ENCODE assay signal across 22 cellular contexts in genomic region chr6:110886555-110887167, GRCh38. TPM values are rescaled to one million over a fixed set of nuclear protein-coding genes. Genes with fewer than 3 reads are reported as not detected.
DNase-seq lines count a peak whose midpoint lies in the region; ATAC-seq and TF ChIP-seq lines count a peak whose summit lies in the region.
"Had no signal": no experiment of that assay in that cellular context is flagged by ENCODE, and none has a peak within 500 bp of the region (broad histone marks: within the 10 kb centered on the region; RNA-seq: fewer than 3 reads in every experiment).

No MANE protein-coding gene starts in this region.

- H2AFZ ChIP-seq in Loucy (ENCODE audit: low read length): no peak overlapping the region

- no peaks in the 10 kb centered on the region for H3K9me2 ChIP-seq in Loucy (replicated peaks; ENCODE audit: low read depth, low read length)
- H3K9me2 ChIP-seq: SK-N-SH had no signal

- peaks cover 62% of the 10 kb centered on the region for H3K4me1 ChIP-seq in Loucy (ENCODE audit: insufficient read depth, low read length, poor library complexity, severe bottlenecking)

- no peaks in the 10 kb centered on the region for H3K9me3 ChIP-seq in Loucy (ENCODE audit: insufficient read depth, low read depth, low read length)
- H3K9me3 ChIP-seq: A549, heart right ventricle, SK-N-SH, upper lobe of left lung had no signal

- peaks cover 99% of the 10 kb centered on the region for H4K20me1 ChIP-seq in Loucy (ENCODE audit: insufficient read depth, low read length, poor library complexity, severe bottlenecking)

- H3K4me3 Mint-ChIP-seq in activated CD4-positive, alpha-beta memory T cell treated with anti-CD3 and anti-CD28 coated beads for 36 hours: no peak overlapping the region
- no peak overlapping the region for H3K4me3 Mint-ChIP-seq in activated CD4-positive, alpha-beta memory T cell treated with anti-CD3 and anti-CD28 coated beads, Interleukin-2, amount 10 ng/mL, durations not matched to agents 7 days and 5 days
- H3K4me3 Mint-ChIP-seq: activated naive CD8-positive, alpha-beta T cell treated with anti-CD3 and anti-CD28 coated beads, Interleukin-2, amount 10 ng/mL, durations not matched to agents 7 days and 5 days; T-helper 17 cell had no signal

- TF ChIP-seq CTCF in C4-2B (conservative IDR thresholded peaks at IDR 0.05) (no peak), Loucy (conservative IDR thresholded peaks at IDR 0.05; ENCODE audit: low read length) (no peak)

- H3K79me2 ChIP-seq in Loucy (ENCODE audit: insufficient read depth, low read length): peaks cover 100% of the 10 kb centered on the region

- no peak overlapping the region for H3K9ac ChIP-seq in Loucy (ENCODE audit: low read depth, low read length, poor library complexity, severe bottlenecking)
- H3K9ac ChIP-seq: SK-N-SH had no signal

- POLR2A ChIA-PET in activated CD4-positive, alpha-beta memory T cell treated with anti-CD3 and anti-CD28 coated beads for 36 hours (lab: Charles Lee): interaction anchor here (0.7 to 1.9 kb wide), 6 partner anchors 10 to 204 kb away, joined by 3 to 10 read pairs (median 6); partner anchors contain the start of genes AMD1 and CDK19
- POLR2A ChIA-PET in activated CD4-positive, alpha-beta memory T cell treated with anti-CD3 and anti-CD28 coated beads, Interleukin-2, amount 10 ng/mL, durations not matched to agents 7 days and 5 days (lab: Charles Lee): interaction anchor here (0.9 to 4.4 kb wide), 5 partner anchors 10 to 71 kb away, joined by 3 to 68 read pairs (median 5); partner anchors contain the start of genes AMD1 and CDK19

- intact Hi-C loops in activated CD4-positive, alpha-beta memory T cell treated with anti-CD3 and anti-CD28 coated beads for 36 hours (cut with micrococcal nuclease): no loop called here
- intact Hi-C loops in posterior vena cava (cut with DNase I): loop anchor here in 1 of 2 donors (10.0 kb wide), 1 partner anchor 362 kb away; no protein-coding TSS in a partner anchor

- H3K27me3 Mint-ChIP-seq in activated CD4-positive, alpha-beta memory T cell treated with anti-CD3 and anti-CD28 coated beads for 36 hours: no peaks in the 10 kb centered on the region
- no peaks in the 10 kb centered on the region for H3K27me3 Mint-ChIP-seq in activated CD4-positive, alpha-beta memory T cell treated with anti-CD3 and anti-CD28 coated beads, Interleukin-2, amount 10 ng/mL, durations not matched to agents 7 days and 5 days
- H3K27me3 Mint-ChIP-seq: activated naive CD8-positive, alpha-beta T cell treated with anti-CD3 and anti-CD28 coated beads, Interleukin-2, amount 10 ng/mL, durations not matched to agents 7 days and 5 days; T-helper 17 cell had no signal

- H3F3A ChIP-seq in Loucy (ENCODE audit: low read depth): peaks cover 4% of the 10 kb centered on the region; the same call in 1 of the 2 replicates

- CTCF ChIA-PET in activated CD4-positive, alpha-beta memory T cell treated with anti-CD3 and anti-CD28 coated beads for 36 hours (lab: Charles Lee): interaction anchor here (1.0 to 1.6 kb wide), 5 partner anchors 8 to 207 kb away, joined by 3 to 8 read pairs (median 3); no protein-coding TSS in a partner anchor
- CTCF ChIA-PET in activated CD4-positive, alpha-beta memory T cell treated with anti-CD3 and anti-CD28 coated beads, Interleukin-2, amount 10 ng/mL, durations not matched to agents 7 days and 5 days (lab: Charles Lee): interaction anchor here (1.2 to 1.3 kb wide), 2 partner anchors 92 to 358 kb away, joined by 3 read pairs; no protein-coding TSS in a partner anchor

- H3K36me3 ChIP-seq in Loucy (ENCODE audit: insufficient read depth, low read length): peaks cover 46% of the 10 kb centered on the region

- peaks cover 60% of the 10 kb centered on the region for H3K4me1 Mint-ChIP-seq in activated CD4-positive, alpha-beta memory T cell treated with anti-CD3 and anti-CD28 coated beads for 36 hours (ENCODE audit: low read depth)
- H3K4me1 Mint-ChIP-seq in activated CD4-positive, alpha-beta memory T cell treated with anti-CD3 and anti-CD28 coated beads, Interleukin-2, amount 10 ng/mL, durations not matched to agents 7 days and 5 days: peaks cover 56% of the 10 kb centered on the region

- ATAC-seq in esophagus mucosa: peak; percentile 81
- no peak for ATAC-seq in GM18517 (IDR thresholded peaks at IDR 0.05; ENCODE audit: unreplicated experiment)
- ATAC-seq: A549, foreskin keratinocyte, heart right ventricle, T-helper 17 cell had no signal

- peaks cover 29% of the 10 kb centered on the region for H3K36me3 Mint-ChIP-seq in activated CD4-positive, alpha-beta memory T cell treated with anti-CD3 and anti-CD28 coated beads for 36 hours
- peaks cover 36% of the 10 kb centered on the region for H3K36me3 Mint-ChIP-seq in activated CD4-positive, alpha-beta memory T cell treated with anti-CD3 and anti-CD28 coated beads, Interleukin-2, amount 10 ng/mL, durations not matched to agents 7 days and 5 days (ENCODE audit: low read depth)

- H3K4me2 ChIP-seq in Loucy (ENCODE audit: low read depth, low read length, poor library complexity, severe bottlenecking): peak overlapping the region; percentile 94
- H3K4me2 ChIP-seq: A549, SK-N-SH had no signal

- H3K4me3 ChIP-seq in Loucy (ENCODE audit: low read length, poor library complexity, severe bottlenecking): peak overlapping the region; percentile 83
- H3K4me3 ChIP-seq: A549, heart right ventricle, skin epidermis, upper lobe of left lung had no signal

- H3K27ac ChIP-seq in C4-2B: peak overlapping the region; percentile 87
- H3K27ac ChIP-seq: foreskin keratinocyte, skin epidermis, upper lobe of left lung had no signal

- peak overlapping the region; percentile 62 for H3K27ac Mint-ChIP-seq in activated CD4-positive, alpha-beta memory T cell treated with anti-CD3 and anti-CD28 coated beads for 36 hours
- no peak overlapping the region for H3K27ac Mint-ChIP-seq in activated CD4-positive, alpha-beta memory T cell treated with anti-CD3 and anti-CD28 coated beads, Interleukin-2, amount 10 ng/mL, durations not matched to agents 7 days and 5 days
- H3K27ac Mint-ChIP-seq: activated naive CD8-positive, alpha-beta T cell treated with anti-CD3 and anti-CD28 coated beads, Interleukin-2, amount 10 ng/mL, durations not matched to agents 7 days and 5 days; T-helper 17 cell had no signal

- H3K9me3 Mint-ChIP-seq in activated CD4-positive, alpha-beta memory T cell treated with anti-CD3 and anti-CD28 coated beads for 36 hours: no peaks in the 10 kb centered on the region
- H3K9me3 Mint-ChIP-seq in activated CD4-positive, alpha-beta memory T cell treated with anti-CD3 and anti-CD28 coated beads, Interleukin-2, amount 10 ng/mL, durations not matched to agents 7 days and 5 days: no peaks in the 10 kb centered on the region
- H3K9me3 Mint-ChIP-seq: activated naive CD8-positive, alpha-beta T cell treated with anti-CD3 and anti-CD28 coated beads, Interleukin-2, amount 10 ng/mL, durations not matched to agents 7 days and 5 days had no signal

- no peaks in the 10 kb centered on the region for H3K27me3 ChIP-seq in Loucy (ENCODE audit: insufficient read depth, low read length, poor library complexity, severe bottlenecking)
- H3K27me3 ChIP-seq: foreskin keratinocyte, heart right ventricle, upper lobe of left lung had no signal

- DNase-seq in activated CD4-positive, alpha-beta memory T cell treated with anti-CD3 and anti-CD28 coated beads for 36 hours: no peak
- no peak for DNase-seq in activated CD4-positive, alpha-beta memory T cell treated with anti-CD3 and anti-CD28 coated beads, Interleukin-2, amount 10 ng/mL, durations not matched to agents 7 days and 5 days
- DNase-seq in NK-92 treated with Interleukin-12 subunit alpha and Interleukin-12 subunit beta, amount 100 ng/mL, for 24 hours (lab: John Stamatoyannopoulos, UW): no peak
- no peak for DNase-seq in posterior vena cava (ENCODE audit: low spot score)
- DNase-seq: activated CD4-positive, alpha-beta T cell treated with anti-CD3 and anti-CD28 coated beads for 4 hours; activated naive CD8-positive, alpha-beta T cell treated with anti-CD3 and anti-CD28 coated beads, Interleukin-2, amount 10 ng/mL, durations not matched to agents 7 days and 5 days; central memory CD4-positive, alpha-beta T cell; foreskin keratinocyte; heart right ventricle; NCI-H1105 treated with DMSO at 0.1 percent for 48 hours; NCI-H2029 treated with DMSO at 0.1 percent for 48 hours; NCI-H2227 treated with DMSO at 0.1 percent for 48 hours; NCI-H69; SK-N-SH; T-helper 17 cell; upper lobe of left lung had no signal

RNA-seq across cellular contexts. Expression of gene AMD1, which starts 12.1 kb away (rescaled TPM):
- total RNA-seq in activated CD4-positive, alpha-beta memory T cell treated with anti-CD3 and anti-CD28 coated beads for 36 hours: 10 to 100 TPM; 79.1 to 84.3 TPM
- 10 to 100 TPM; 71.0 to 73.2 TPM for total RNA-seq in activated CD4-positive, alpha-beta memory T cell treated with anti-CD3 and anti-CD28 coated beads, Interleukin-2, amount 10 ng/mL, durations not matched to agents 7 days and 5 days
- total RNA-seq in esophagus mucosa (80.8 TPM), posterior vena cava (10 to 100 TPM; 39.7 to 57.9 TPM)
